In the genomic region with DNA sequence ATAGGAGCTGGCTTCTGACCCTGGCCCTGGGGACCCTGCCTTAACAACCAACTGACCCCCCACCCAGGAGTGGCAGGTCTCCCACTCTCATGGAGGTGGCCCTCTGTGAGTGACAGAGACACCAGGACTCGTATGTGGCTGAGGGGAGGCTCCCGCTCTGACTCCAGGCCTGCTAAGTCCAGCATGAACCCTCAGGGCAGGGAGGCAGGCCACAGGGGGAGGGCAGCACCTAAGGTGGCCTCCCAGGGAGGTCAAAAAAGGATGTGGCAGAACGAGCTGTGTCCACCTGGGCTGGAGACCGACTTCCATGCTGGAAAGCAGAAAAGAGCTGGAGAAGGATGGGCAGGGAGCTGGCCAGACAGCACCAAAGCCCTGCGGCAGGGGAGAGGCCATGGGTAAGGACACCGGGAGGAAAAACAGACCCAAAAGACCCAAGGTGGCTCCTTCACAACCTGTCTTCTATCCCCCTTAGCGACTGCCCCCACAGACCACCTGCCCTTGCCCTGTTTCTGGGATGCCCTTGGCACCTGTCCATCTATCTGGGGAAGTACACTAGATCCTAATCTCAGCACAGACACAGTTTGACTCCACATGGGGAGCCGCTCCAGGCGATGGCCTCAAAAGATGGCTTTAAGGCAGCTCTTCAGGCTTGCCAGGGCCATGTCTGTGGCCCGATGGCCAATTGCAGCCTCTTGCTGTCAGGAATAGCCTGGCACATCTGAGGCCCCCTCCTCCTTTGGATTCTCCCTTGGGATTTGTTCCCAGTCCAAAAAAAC, we compare ENCODE assay signal across 9 cellular contexts. TPM values are rescaled to one million over a fixed set of nuclear protein-coding genes. Genes with fewer than 3 reads are reported as not detected.
DNase-seq lines count a peak whose midpoint lies in the region; FAIRE-seq and TF ChIP-seq lines count a peak whose summit lies in the region.
"Had no signal": no experiment of that assay in that cellular context is flagged by ENCODE, and none has a peak within 500 bp of the region (broad histone marks: within the 10 kb centered on the region; RNA-seq: fewer than 3 reads in every experiment).

No MANE protein-coding gene starts in this region.

- H3K9me3 ChIP-seq in CD8-positive, alpha-beta memory T cell (ENCODE audit: low read length), result no peaks in the 10 kb centered on the region
- H3K9me3 ChIP-seq in MM.1S (replicated peaks; ENCODE audit: insufficient read depth, low read length) (no peaks in the 10 kb centered on the region), parathyroid adenoma (ENCODE audit: control insufficient read depth, low read length) (no peaks in the 10 kb centered on the region), prostate gland (no peaks in the 10 kb centered on the region), small intestine (ENCODE audit: control insufficient read depth, low read depth) (no peaks in the 10 kb centered on the region)

- no peaks in the 10 kb centered on the region for H3K27me3 ChIP-seq in CD8-positive, alpha-beta memory T cell (ENCODE audit: insufficient read depth, low read length, poor library complexity, severe bottlenecking)
- no peaks in the 10 kb centered on the region for H3K27me3 ChIP-seq in MM.1S (replicated peaks; ENCODE audit: insufficient read depth, low read length)
- H3K27me3 ChIP-seq in parathyroid adenoma (ENCODE audit: control insufficient read depth, insufficient read depth, low read length), result no peaks in the 10 kb centered on the region
- no peaks in the 10 kb centered on the region for H3K27me3 ChIP-seq in prostate gland (replicated peaks; ENCODE audit: insufficient read depth)
- H3K27me3 ChIP-seq in small intestine (ENCODE audit: control insufficient read depth in 2 of 2, insufficient read depth in 2 of 2, low read length in 2 of 2), result no peaks in the 10 kb centered on the region

- WGBS in prostate gland, result 75% methylated on average over 10 of the region's 10 CpGs
- WGBS in small intestine, 3 donors, result 85 to 91% (median 88%) methylated on average over 10 of the region's 10 CpGs

- peaks cover 12% of the 10 kb centered on the region for H3K36me3 ChIP-seq in CD8-positive, alpha-beta memory T cell (ENCODE audit: insufficient read depth, low read length)
- no peaks in the 10 kb centered on the region; the same call in 1 of the 2 replicates for H3K36me3 ChIP-seq in MM.1S (replicated peaks; ENCODE audit: insufficient read depth, low read length)
- H3K36me3 ChIP-seq in parathyroid adenoma (ENCODE audit: control insufficient read depth, insufficient read depth, low read length), result no peaks in the 10 kb centered on the region
- H3K36me3 ChIP-seq in prostate gland, result no peaks in the 10 kb centered on the region
- peaks cover 0 to 2% of the 10 kb centered on the region in 2 donors for H3K36me3 ChIP-seq in small intestine (ENCODE audit: control insufficient read depth in 2 of 2, insufficient read depth in 2 of 2, low read length in 2 of 2)

- H3K9me3 Mint-ChIP-seq in CD8-positive, alpha-beta memory T cell, result no peaks in the 10 kb centered on the region
- no peaks in the 10 kb centered on the region for H3K9me3 Mint-ChIP-seq in brain

- peak overlapping the region; percentile 100; the same call in 1 of the 2 replicates for H3K9ac ChIP-seq in MM.1S (ENCODE audit: low read length)
- H3K9ac ChIP-seq in parathyroid adenoma, result no peak overlapping the region

- H3K4me2 ChIP-seq in MM.1S (ENCODE audit: low read depth, low read length) (peak overlapping the region; percentile 94; the same call in 1 of the 2 replicates), parathyroid adenoma (ENCODE audit: low read length) (peak overlapping the region; percentile 38)

- peaks cover 94% of the 10 kb centered on the region for H3K79me2 ChIP-seq in MM.1S (ENCODE audit: low read length)
- H3K79me2 ChIP-seq in parathyroid adenoma, result peaks cover 49% of the 10 kb centered on the region

- peaks cover 62 to 85% (median 72%) of the 10 kb centered on the region in 3 donors for H3K4me1 Mint-ChIP-seq in CD8-positive, alpha-beta memory T cell
- peaks cover 66% of the 10 kb centered on the region for H3K4me1 Mint-ChIP-seq in brain

- peak overlapping the region in 6 of 8 donors; percentile 46 to 100 (median 96) for H3K27ac Mint-ChIP-seq in CD8-positive, alpha-beta memory T cell
- peak overlapping the region; percentile 23 to 97 (median 90) for H3K27ac Mint-ChIP-seq in brain

- H2AFZ ChIP-seq in MM.1S (ENCODE audit: low read length) (no peak overlapping the region), parathyroid adenoma (no peak overlapping the region)

- peaks cover 0 to 25% (median 5%) of the 10 kb centered on the region in 3 donors for H3K36me3 Mint-ChIP-seq in CD8-positive, alpha-beta memory T cell
- H3K36me3 Mint-ChIP-seq in brain, result peaks cover 5% of the 10 kb centered on the region

- DNase-seq in CD8-positive, alpha-beta memory T cell, result no peak
- no peak for DNase-seq in MM.1S
- no peak for DNase-seq in prostate gland (ENCODE audit: low spot score)
- no peak for DNase-seq in NCI-H2227 treated with DMSO at 0.1 percent for 48 hours (lab: John Stamatoyannopoulos, UW)
- no peak for DNase-seq in small intestine
- DNase-seq: activated CD8-positive, alpha-beta memory T cell treated with anti-CD3 and anti-CD28 coated beads for 24 hours; SHP77 treated with DMSO at 0.1 percent for 48 hours had no signal

- CTCF ChIA-PET in CD8-positive, alpha-beta memory T cell (lab: Charles Lee), result interaction anchor here (0.9 kb wide), 1 partner anchor 10 kb away, joined by 3 read pairs; no protein-coding TSS in a partner anchor

- H3K9me2 ChIP-seq in MM.1S (replicated peaks; ENCODE audit: insufficient read depth, low read length), result no peaks in the 10 kb centered on the region

- H3F3A ChIP-seq in MM.1S (ENCODE audit: insufficient read depth, low read length), result peaks cover 45% of the 10 kb centered on the region

- TF ChIP-seq CTCF in MM.1S (IDR thresholded peaks at IDR 0.05; ENCODE audit: low read length) (no peak), brain (conservative IDR thresholded peaks at IDR 0.05) (no peak), parathyroid adenoma (IDR thresholded peaks at IDR 0.05) (no peak), prostate gland (IDR thresholded peaks at IDR 0.05) (no peak)

- POLR2A ChIA-PET in CD8-positive, alpha-beta memory T cell (lab: Charles Lee), result interaction anchor here (2.3 kb wide), 1 partner anchor 10 kb away, joined by 15 read pairs; a partner anchor contains a TSS

- no peak for TF ChIP-seq POLR2A in prostate gland (IDR thresholded peaks at IDR 0.05)

- H3K4me1 ChIP-seq in CD8-positive, alpha-beta memory T cell (ENCODE audit: insufficient read depth, low read length), result peaks cover 63% of the 10 kb centered on the region
- peaks cover 33% of the 10 kb centered on the region for H3K4me1 ChIP-seq in MM.1S (ENCODE audit: low read length)
- peaks cover 42% of the 10 kb centered on the region for H3K4me1 ChIP-seq in parathyroid adenoma
- H3K4me1 ChIP-seq in prostate gland (replicated peaks), result peaks cover 11% of the 10 kb centered on the region
- peaks cover 9 to 16% of the 10 kb centered on the region in 2 donors for H3K4me1 ChIP-seq in small intestine (ENCODE audit: control insufficient read depth in 2 of 2, insufficient read depth in 1 of 2, low read depth in 1 of 2, low read length in 1 of 2)

- no peak overlapping the region for H3K27ac ChIP-seq in CD8-positive, alpha-beta memory T cell (ENCODE audit: low read depth, low read length)
- H3K27ac ChIP-seq in MM.1S (ENCODE audit: low read length) (peak overlapping the region; percentile 99; the same call in 1 of the 2 replicates), parathyroid adenoma (peak overlapping the region; percentile 93), prostate gland (no peak overlapping the region), small intestine (ENCODE audit: low read depth in 1 of 2, low read length in 1 of 2) (peak overlapping the region in 1 of 2 donors; percentile 73)

- H4K20me1 ChIP-seq in MM.1S (ENCODE audit: insufficient read depth, low read length), result no peaks in the 10 kb centered on the region

- intact Hi-C loops in prostate gland (cut with DNase I), result no loop called here

- peaks cover 0 to 6% of the 10 kb centered on the region in 2 donors for H3K27me3 Mint-ChIP-seq in CD8-positive, alpha-beta memory T cell
- H3K27me3 Mint-ChIP-seq in brain, result peaks cover 3% of the 10 kb centered on the region

- FAIRE-seq in small intestine (lab: Jason Lieb, UNC), result no peak

- peak overlapping the region in 3 of 7 donors; percentile 5 to 63 (median 32) for H3K4me3 Mint-ChIP-seq in CD8-positive, alpha-beta memory T cell
- peak overlapping the region in 3 of 5 experiments; percentile 20 to 80 (median 21) for H3K4me3 Mint-ChIP-seq in brain

- H3K4me3 ChIP-seq in CD8-positive, alpha-beta memory T cell (ENCODE audit: low read length), result no peak overlapping the region
- H3K4me3 ChIP-seq in MM.1S (ENCODE audit: low read length), result no peak overlapping the region
- H3K4me3 ChIP-seq in parathyroid adenoma (ENCODE audit: low read depth, low read length), result no peak overlapping the region
- no peak overlapping the region for H3K4me3 ChIP-seq in prostate gland
- no peak overlapping the region for H3K4me3 ChIP-seq in small intestine (ENCODE audit: low read depth in 1 of 2, low read length in 2 of 2)

RNA-seq across cellular contexts. Expression of a gene that starts 10.5 kb away (rescaled TPM):
- 10 to 100 TPM; 41.9 to 43.8 TPM for total RNA-seq in CD8-positive, alpha-beta memory T cell
- 30.6 TPM for polyA plus RNA-seq in CD8-positive, alpha-beta memory T cell
- 25.9 TPM for polyA plus RNA-seq in brain (ENCODE audit: insufficient read depth, low read depth, low replicate concordance)
- total RNA-seq in prostate gland, result 10 to 100 TPM; 42.0 to 69.1 TPM
- polyA plus RNA-seq in small intestine, result 10 to 100 TPM; 14.5 to 19.6 (median 17.8) TPM

RNA-seq across cellular contexts. Expression of a gene that starts 40.4 kb away (rescaled TPM):
- 10 to 100 TPM; 73.1 to 74.2 TPM for total RNA-seq in CD8-positive, alpha-beta memory T cell
- polyA plus RNA-seq in CD8-positive, alpha-beta memory T cell, result 20.3 TPM
- polyA plus RNA-seq in brain (ENCODE audit: insufficient read depth, low read depth, low replicate concordance) (32.9 TPM), small intestine (10 to 100 TPM in 1 of 3 donors, 1 to 10 TPM in 2; 9.8 to 25.4 (median 10.0) TPM)
- 10 to 100 TPM; 20.9 to 32.7 TPM for total RNA-seq in prostate gland

RNA-seq across cellular contexts. Expression of a gene that starts 45.3 kb away (rescaled TPM):
- 10 to 100 TPM; 14.7 to 17.1 TPM for total RNA-seq in CD8-positive, alpha-beta memory T cell
- polyA plus RNA-seq in CD8-positive, alpha-beta memory T cell, result 3.1 TPM
- polyA plus RNA-seq in brain (ENCODE audit: insufficient read depth, low read depth, low replicate concordance), result 5.6 TPM
- 10 to 100 TPM; 13.5 to 29.9 TPM for total RNA-seq in prostate gland
- 1 to 10 TPM; 4.6 to 5.5 (median 5.4) TPM for polyA plus RNA-seq in small intestine

Comparison
In these comparisons a context has a peak if more than half of its experiments do, and no peak if none do; other contexts are left out.
1. H3K27ac ChIP-seq: peak in MM.1S (single experiment) and parathyroid adenoma (single experiment); none in CD8-positive, alpha-beta memory T cell (single experiment) and prostate gland (0 of 2).